Comparison of ENCODE assay signal across 1 cellular context in the genomic region with DNA sequence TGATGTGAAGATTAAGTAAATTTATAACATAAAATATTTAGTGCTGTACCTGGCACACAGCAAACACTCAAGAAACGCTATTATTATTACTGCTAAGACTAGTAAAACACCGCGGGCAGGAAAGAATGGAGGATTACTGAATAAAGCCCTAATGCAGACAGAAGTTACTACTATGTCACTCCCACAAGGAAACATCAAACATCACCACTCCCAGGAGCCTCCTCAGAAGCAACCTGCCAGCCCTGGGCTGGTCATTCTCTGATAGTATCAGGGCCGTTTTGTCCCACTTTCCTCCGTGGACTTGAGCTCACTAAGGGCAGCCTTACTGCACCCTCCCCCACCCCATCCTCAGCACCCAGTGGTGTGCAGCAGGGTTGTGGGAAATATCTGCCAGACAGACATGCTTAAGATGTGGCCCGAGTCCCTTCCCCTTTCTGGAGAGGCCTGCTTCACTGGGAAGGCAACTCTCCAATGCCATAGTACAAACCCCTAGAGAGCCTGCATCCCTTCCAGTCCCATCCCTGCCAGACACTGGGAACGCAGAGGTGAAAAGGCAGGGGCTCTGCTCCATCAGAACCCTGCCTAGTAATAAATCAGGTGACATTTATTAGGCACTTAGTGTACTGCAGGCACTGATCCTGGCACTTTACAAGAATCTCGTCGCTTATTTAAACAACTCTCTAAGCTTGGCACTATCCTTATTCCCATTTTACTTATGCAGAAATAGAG.
TF ChIP-seq lines count a peak whose summit lies in the region.

No MANE protein-coding gene starts in this region.

TF ChIP-seq in H1, 55 proteins besides CTCF, POLR2A, EP300 and RAD21 (continued from another document):
- TF ChIP-seq, protein P1, sequence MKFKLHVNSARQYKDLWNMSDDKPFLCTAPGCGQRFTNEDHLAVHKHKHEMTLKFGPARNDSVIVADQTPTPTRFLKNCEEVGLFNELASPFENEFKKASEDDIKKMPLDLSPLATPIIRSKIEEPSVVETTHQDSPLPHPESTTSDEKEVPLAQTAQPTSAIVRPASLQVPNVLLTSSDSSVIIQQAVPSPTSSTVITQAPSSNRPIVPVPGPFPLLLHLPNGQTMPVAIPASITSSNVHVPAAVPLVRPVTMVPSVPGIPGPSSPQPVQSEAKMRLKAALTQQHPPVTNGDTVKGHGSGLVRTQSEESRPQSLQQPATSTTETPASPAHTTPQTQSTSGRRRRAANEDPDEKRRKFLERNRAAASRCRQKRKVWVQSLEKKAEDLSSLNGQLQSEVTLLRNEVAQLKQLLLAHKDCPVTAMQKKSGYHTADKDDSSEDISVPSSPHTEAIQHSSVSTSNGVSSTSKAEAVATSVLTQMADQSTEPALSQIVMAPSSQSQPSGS (IDR thresholded peaks at IDR 0.05; ENCODE audit: low read length), result no peak
